In genomic region chr22:50525991-50526848, GRCh38 we compare ENCODE assay signal across 1 cellular context.
TF ChIP-seq lines count a peak whose summit lies in the region.

No MANE protein-coding gene starts in this region.

TF ChIP-seq in K562, 482 proteins besides CTCF, POLR2A, EP300 and RAD21 (continued from another document and continues in another):
- TF ChIP-seq, protein P1, sequence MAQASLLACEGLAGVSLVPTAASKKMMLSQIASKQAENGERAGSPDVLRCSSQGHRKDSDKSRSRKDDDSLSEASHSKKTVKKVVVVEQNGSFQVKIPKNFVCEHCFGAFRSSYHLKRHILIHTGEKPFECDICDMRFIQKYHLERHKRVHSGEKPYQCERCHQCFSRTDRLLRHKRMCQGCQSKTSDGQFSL (CRISPR knock-in tag; IDR thresholded peaks at IDR 0.05), result no peak; the same call in 1 of the 2 replicates
- TF ChIP-seq, protein P1 (tag; IDR thresholded peaks at IDR 0.05), result peak in 1 of 2 experiments; percentile 70; a peak in 2 of 4 replicates
- TF ChIP-seq KLF16 (IDR thresholded peaks at IDR 0.05) (no peak), CREB3L1 (IDR thresholded peaks at IDR 0.05; ENCODE audit: borderline replicate concordance, low read depth) (no peak), TEAD1 (CRISPR knock-in tag; IDR thresholded peaks at IDR 0.05) (no peak), MTF1 (CRISPR knock-in tag; IDR thresholded peaks at IDR 0.05; ENCODE audit: borderline replicate concordance) (no peak), TAF9B (IDR thresholded peaks at IDR 0.05; ENCODE audit: partially characterized antibody) (no peak), ZNF324 (CRISPR knock-in tag; IDR thresholded peaks at IDR 0.05) (no peak), NEUROD1 (IDR thresholded peaks at IDR 0.05; ENCODE audit: borderline replicate concordance, low read depth, low read length, partially characterized antibody) (peak; percentile 12), NR4A1 (CRISPR knock-in tag; IDR thresholded peaks at IDR 0.05) (no peak), NR4A1 (tag; IDR thresholded peaks at IDR 0.05) (no peak; the same call in 1 of the 2 replicates), RBM25 (IDR thresholded peaks at IDR 0.05; ENCODE audit: low read depth, low read length, severe bottlenecking) (peak; percentile 9), MBD1 (CRISPR knock-in tag; IDR thresholded peaks at IDR 0.05) (no peak), NFRKB (IDR thresholded peaks at IDR 0.05; ENCODE audit: low read depth) (peak; percentile 52; the same call in 1 of the 2 replicates), CBX3 (IDR thresholded peaks at IDR 0.05; ENCODE audit: borderline replicate concordance in 1 of 2, low read length in 2 of 2) (no peak), RBM22 (IDR thresholded peaks at IDR 0.05; ENCODE audit: low read depth, low read length, poor library complexity, severe bottlenecking) (peak; percentile 67), ARNT (IDR thresholded peaks at IDR 0.05) (no peak), FOXA1 (IDR thresholded peaks at IDR 0.05; ENCODE audit: borderline replicate concordance) (no peak), SRF (CRISPR knock-in tag; IDR thresholded peaks at IDR 0.05) (0 out of 4 replicates have a peak, but pooled peaks of 1 of the 2 experiments have one; percentile 30), ZNF699 (CRISPR knock-in tag; IDR thresholded peaks at IDR 0.05; ENCODE audit: insufficient replicate concordance) (no peak), FIP1L1 (IDR thresholded peaks at IDR 0.05; ENCODE audit: low read depth, low read length, poor library complexity, severe bottlenecking) (no peak), HOXB6 (CRISPR knock-in tag; IDR thresholded peaks at IDR 0.05; ENCODE audit: borderline replicate concordance) (no peak), SMAD4 (CRISPR knock-in tag; conservative IDR thresholded peaks at IDR 0.05) (peak; percentile 49; the same call in 1 of the 2 replicates), SUPT5H (IDR thresholded peaks at IDR 0.05) (no peak), MLLT1 (IDR thresholded peaks at IDR 0.05) (no peak), ETS2 (tag; IDR thresholded peaks at IDR 0.05; ENCODE audit: borderline replicate concordance, poor library complexity, severe bottlenecking) (no peak), POU5F1 (IDR thresholded peaks at IDR 0.05; ENCODE audit: borderline replicate concordance, low read depth, low read length, partially characterized antibody) (no peak), ZNF75A (CRISPR knock-in tag; IDR thresholded peaks at IDR 0.05) (no peak), SLC30A9 (CRISPR knock-in tag; IDR thresholded peaks at IDR 0.05) (no peak), ZNF77 (CRISPR knock-in tag; IDR thresholded peaks at IDR 0.05) (no peak), ZFP36 (IDR thresholded peaks at IDR 0.05; ENCODE audit: low read depth, low read length, partially characterized antibody) (no peak), ESRRA (IDR thresholded peaks at IDR 0.05; ENCODE audit: borderline replicate concordance, low read depth) (no peak), ADNP (tag; IDR thresholded peaks at IDR 0.05) (no peak), PRMT5 (CRISPR knock-in tag; IDR thresholded peaks at IDR 0.05) (no peak), FOXK1 (CRISPR knock-in tag; IDR thresholded peaks at IDR 0.05; ENCODE audit: borderline replicate concordance) (no peak), ZFPM2 (CRISPR knock-in tag; IDR thresholded peaks at IDR 0.05) (no peak), USF1 (CRISPR knock-in tag; IDR thresholded peaks at IDR 0.05) (peak; percentile 14; the same call in 1 of the 2 replicates), ZKSCAN3 (CRISPR knock-in tag; IDR thresholded peaks at IDR 0.05) (no peak), SMAD1 (IDR thresholded peaks at IDR 0.05; ENCODE audit: low read depth, low read length, partially characterized antibody) (no peak), ZNF224 (CRISPR knock-in tag; IDR thresholded peaks at IDR 0.05) (no peak), SP1 (CRISPR knock-in tag; IDR thresholded peaks at IDR 0.05) (peak; percentile 50; the same call in 1 of the 2 replicates), TRIM25 (IDR thresholded peaks at IDR 0.05; ENCODE audit: borderline replicate concordance) (no peak), MAFG (tag; conservative IDR thresholded peaks at IDR 0.05) (no peak), PHF8 (IDR thresholded peaks at IDR 0.05; ENCODE audit: borderline replicate concordance, low read length) (peak; percentile 60; the same call in 1 of the 2 replicates), ZNF41 (CRISPR knock-in tag; conservative IDR thresholded peaks at IDR 0.05) (no peak), BRF2 (IDR thresholded peaks at IDR 0.05; ENCODE audit: borderline replicate concordance, insufficient read depth, insufficient read length) (no peak), POLR2AphosphoS2 (IDR thresholded peaks at IDR 0.05; ENCODE audit: low read length) (no peak), ZNF277 (CRISPR knock-in tag; IDR thresholded peaks at IDR 0.05; ENCODE audit: borderline replicate concordance) (no peak), U2AF1 (optimal IDR thresholded peaks at IDR 0.05; ENCODE audit: low read depth, low read length) (no peak), SNRNP70 (optimal IDR thresholded peaks at IDR 0.05; ENCODE audit: low read depth, low read length) (no peak), FOXM1 (IDR thresholded peaks at IDR 0.05; ENCODE audit: low read depth) (no peak), FOXM1 (CRISPR knock-in tag; IDR thresholded peaks at IDR 0.05; ENCODE audit: low read depth) (no peak), BMI1 (IDR thresholded peaks at IDR 0.05; ENCODE audit: low read length) (no peak), DNMT1 (IDR thresholded peaks at IDR 0.05) (no peak)
- TF ChIP-seq, protein P2, sequence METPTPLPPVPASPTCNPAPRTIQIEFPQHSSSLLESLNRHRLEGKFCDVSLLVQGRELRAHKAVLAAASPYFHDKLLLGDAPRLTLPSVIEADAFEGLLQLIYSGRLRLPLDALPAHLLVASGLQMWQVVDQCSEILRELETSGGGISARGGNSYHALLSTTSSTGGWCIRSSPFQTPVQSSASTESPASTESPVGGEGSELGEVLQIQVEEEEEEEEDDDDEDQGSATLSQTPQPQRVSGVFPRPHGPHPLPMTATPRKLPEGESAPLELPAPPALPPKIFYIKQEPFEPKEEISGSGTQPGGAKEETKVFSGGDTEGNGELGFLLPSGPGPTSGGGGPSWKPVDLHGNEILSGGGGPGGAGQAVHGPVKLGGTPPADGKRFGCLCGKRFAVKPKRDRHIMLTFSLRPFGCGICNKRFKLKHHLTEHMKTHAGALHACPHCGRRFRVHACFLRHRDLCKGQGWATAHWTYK (CRISPR knock-in tag; IDR thresholded peaks at IDR 0.05), result no peak; the same call in 1 of the 2 replicates
- TF ChIP-seq, protein P3, sequence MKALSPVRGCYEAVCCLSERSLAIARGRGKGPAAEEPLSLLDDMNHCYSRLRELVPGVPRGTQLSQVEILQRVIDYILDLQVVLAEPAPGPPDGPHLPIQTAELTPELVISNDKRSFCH (CRISPR knock-in tag; IDR thresholded peaks at IDR 0.05), result no peak
- TF ChIP-seq, protein P3 (tag; IDR thresholded peaks at IDR 0.05), result no peak
- TF ChIP-seq, protein P4, sequence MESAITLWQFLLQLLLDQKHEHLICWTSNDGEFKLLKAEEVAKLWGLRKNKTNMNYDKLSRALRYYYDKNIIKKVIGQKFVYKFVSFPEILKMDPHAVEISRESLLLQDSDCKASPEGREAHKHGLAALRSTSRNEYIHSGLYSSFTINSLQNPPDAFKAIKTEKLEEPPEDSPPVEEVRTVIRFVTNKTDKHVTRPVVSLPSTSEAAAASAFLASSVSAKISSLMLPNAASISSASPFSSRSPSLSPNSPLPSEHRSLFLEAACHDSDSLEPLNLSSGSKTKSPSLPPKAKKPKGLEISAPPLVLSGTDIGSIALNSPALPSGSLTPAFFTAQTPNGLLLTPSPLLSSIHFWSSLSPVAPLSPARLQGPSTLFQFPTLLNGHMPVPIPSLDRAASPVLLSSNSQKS (CRISPR knock-in tag; IDR thresholded peaks at IDR 0.05), result no peak
- TF ChIP-seq, protein P5, sequence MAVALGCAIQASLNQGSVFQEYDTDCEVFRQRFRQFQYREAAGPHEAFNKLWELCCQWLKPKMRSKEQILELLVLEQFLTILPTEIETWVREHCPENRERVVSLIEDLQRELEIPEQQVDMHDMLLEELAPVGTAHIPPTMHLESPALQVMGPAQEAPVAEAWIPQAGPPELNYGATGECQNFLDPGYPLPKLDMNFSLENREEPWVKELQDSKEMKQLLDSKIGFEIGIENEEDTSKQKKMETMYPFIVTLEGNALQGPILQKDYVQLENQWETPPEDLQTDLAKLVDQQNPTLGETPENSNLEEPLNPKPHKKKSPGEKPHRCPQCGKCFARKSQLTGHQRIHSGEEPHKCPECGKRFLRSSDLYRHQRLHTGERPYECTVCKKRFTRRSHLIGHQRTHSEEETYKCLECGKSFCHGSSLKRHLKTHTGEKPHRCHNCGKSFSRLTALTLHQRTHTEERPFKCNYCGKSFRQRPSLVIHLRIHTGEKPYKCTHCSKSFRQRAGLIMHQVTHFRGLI (CRISPR knock-in tag; IDR thresholded peaks at IDR 0.05), result no peak
